In genomic region chr5:172959824-172960799, GRCh38 we compare ENCODE assay signal across 8 cellular contexts. TPM values are rescaled to one million over a fixed set of nuclear protein-coding genes. Genes with fewer than 3 reads are reported as not detected.
DNase-seq lines count a peak whose midpoint lies in the region; ATAC-seq and TF ChIP-seq lines count a peak whose summit lies in the region.

No MANE protein-coding gene starts in this region.

- H3K4me3 ChIP-seq in H7 (ENCODE audit: insufficient read depth, low read depth, low read length) (peak overlapping the region; percentile 97), foreskin fibroblast (ENCODE audit: low read depth in 1 of 2, low read length in 2 of 2) (peak overlapping the region; percentile 99 to 100), skeletal muscle satellite cell (ENCODE audit: low read length) (peak overlapping the region; percentile 94)

- DNase-seq in H7 (no peak), foreskin fibroblast (no peak), NCI-H2196 treated with DMSO at 0.1 percent for 48 hours (lab: John Stamatoyannopoulos, UW; ENCODE audit: unreplicated experiment) (no peak)

- H3K27ac ChIP-seq in VCaP: peak overlapping the region; percentile 63; the same call in 1 of the 2 replicates

- H3K4me1 ChIP-seq in skeletal muscle satellite cell (ENCODE audit: control insufficient read depth, insufficient read depth, low read length): peaks cover 44% of the 10 kb centered on the region

- ATAC-seq in HG03135 (IDR thresholded peaks at IDR 0.05; ENCODE audit: unreplicated experiment) (no peak), HG02938 (IDR thresholded peaks at IDR 0.05; ENCODE audit: unreplicated experiment) (no peak), HG02870 (IDR thresholded peaks at IDR 0.05; ENCODE audit: unreplicated experiment) (no peak)

- peak overlapping the region; percentile 98 for H3K9ac ChIP-seq in skeletal muscle satellite cell (ENCODE audit: low read depth, low read length)

- H3K9me3 ChIP-seq in skeletal muscle satellite cell (replicated peaks; ENCODE audit: low read length): no peaks in the 10 kb centered on the region

- H3K36me3 ChIP-seq in H7 (replicated peaks; ENCODE audit: control insufficient read depth, insufficient read depth, low read length): peaks cover 3% of the 10 kb centered on the region; the same call in 1 of the 2 replicates
- peaks cover 16% of the 10 kb centered on the region for H3K36me3 ChIP-seq in skeletal muscle satellite cell (ENCODE audit: insufficient read depth, low read length)

- H3K27me3 ChIP-seq in H7 (ENCODE audit: control insufficient read depth, insufficient read depth, low read length) (peaks cover 11% of the 10 kb centered on the region), skeletal muscle satellite cell (ENCODE audit: control insufficient read depth, insufficient read depth, low read length) (no peaks in the 10 kb centered on the region)

- H3K4me2 ChIP-seq in skeletal muscle satellite cell (ENCODE audit: low read length): peak overlapping the region; percentile 95

- no peak for TF ChIP-seq CTCF in VCaP (conservative IDR thresholded peaks at IDR 0.05)
- TF ChIP-seq CTCF in foreskin fibroblast (IDR thresholded peaks at IDR 0.05; ENCODE audit: low read depth, low read length): no peak

RNA-seq across cellular contexts. Expression of gene RPL26L1, which starts 0.9 kb away (rescaled TPM):
- total RNA-seq in H7 (2014; rRNA removed; shearing (Covaris generic)): 42.7 and 45.9 TPM in 2 replicates
- 67.7 and 73.2 TPM in 2 replicates for total RNA-seq in skeletal muscle satellite cell (2012; rRNA removed)

RNA-seq across cellular contexts. Expression of gene ATP6V0E1, which starts 23.5 kb away (rescaled TPM):
- total RNA-seq in H7 (2014; rRNA removed; shearing (Covaris generic)): 73.0 and 113 TPM in 2 replicates
- total RNA-seq in skeletal muscle satellite cell (2012; rRNA removed): 162 and 237 TPM in 2 replicates
